ENCODE assay signal across 7 cellular contexts in the genomic region with DNA sequence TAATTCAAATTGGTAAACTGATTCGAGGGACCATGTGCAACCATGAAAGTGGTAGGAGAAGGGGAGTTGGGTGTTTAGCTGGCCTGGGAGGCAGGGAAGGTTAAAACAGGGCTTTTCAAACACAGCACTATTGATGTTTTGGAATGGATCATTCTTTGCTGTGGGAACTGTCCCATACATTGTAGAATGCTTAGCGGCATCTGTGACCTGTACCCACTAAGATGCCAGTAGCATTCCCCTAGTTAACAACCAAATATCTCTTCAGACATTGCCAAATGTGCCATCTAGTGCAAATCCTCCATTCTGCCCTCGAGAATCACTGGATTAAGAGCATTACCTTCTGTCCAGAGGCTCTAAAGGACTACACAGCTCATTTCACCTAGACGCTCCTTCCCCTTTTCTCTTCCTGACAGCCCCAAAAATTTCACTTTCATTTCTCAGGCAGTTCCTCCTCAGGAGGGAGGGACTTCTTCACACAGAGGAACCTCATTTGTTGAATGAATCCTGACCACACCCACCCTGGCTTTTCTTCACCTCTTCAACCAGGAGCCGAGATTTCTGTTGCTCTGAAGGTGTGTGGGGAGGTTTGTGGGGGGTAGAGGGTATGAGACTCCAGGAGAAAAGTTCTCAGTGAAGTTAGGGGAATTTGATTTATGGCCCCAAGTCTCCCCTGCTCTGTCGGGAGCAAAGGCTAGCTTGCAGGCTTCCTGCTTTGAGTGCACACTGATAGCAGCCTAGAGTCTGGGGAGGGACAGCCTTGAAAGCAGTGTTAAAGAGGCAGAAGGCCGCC. TPM values are rescaled to one million over a fixed set of nuclear protein-coding genes. Genes with fewer than 3 reads are reported as not detected.
DNase-seq lines count a peak whose midpoint lies in the region; ATAC-seq and TF ChIP-seq lines count a peak whose summit lies in the region.

A gene with protein sequence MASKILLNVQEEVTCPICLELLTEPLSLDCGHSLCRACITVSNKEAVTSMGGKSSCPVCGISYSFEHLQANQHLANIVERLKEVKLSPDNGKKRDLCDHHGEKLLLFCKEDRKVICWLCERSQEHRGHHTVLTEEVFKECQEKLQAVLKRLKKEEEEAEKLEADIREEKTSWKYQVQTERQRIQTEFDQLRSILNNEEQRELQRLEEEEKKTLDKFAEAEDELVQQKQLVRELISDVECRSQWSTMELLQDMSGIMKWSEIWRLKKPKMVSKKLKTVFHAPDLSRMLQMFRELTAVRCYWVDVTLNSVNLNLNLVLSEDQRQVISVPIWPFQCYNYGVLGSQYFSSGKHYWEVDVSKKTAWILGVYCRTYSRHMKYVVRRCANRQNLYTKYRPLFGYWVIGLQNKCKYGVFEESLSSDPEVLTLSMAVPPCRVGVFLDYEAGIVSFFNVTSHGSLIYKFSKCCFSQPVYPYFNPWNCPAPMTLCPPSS (plus strand): TSS at position 513 of the 790 bp plus-strand sequence. CDS start 7,331 bp downstream, outside the sequence.

- in situ Hi-C loops in transverse colon (cut with MboI; ENCODE audit: low pct_ligation_motif_present in 1 of 4, low pct_unique_long_range_greater_than_20kb in 1 of 4, low sequenced_read_pairs in 3 of 4): loop anchor here in 2 of 4 donors (25.0 kb wide), 1 partner anchor 188 kb away; a partner anchor contains a TSS

- H3K27me3 ChIP-seq in foreskin keratinocyte: no peaks in the 10 kb centered on the region
- no peaks in the 10 kb centered on the region for H3K27me3 ChIP-seq in transverse colon

- peak within 1 kb of the TSS; percentile 45 to 68 (median 46) for H3K4me3 ChIP-seq in transverse colon

- WGBS in transverse colon (ENCODE audit: low coverage in 1 of 2), 2 donors: 8 to 9% methylated on average over 4 to 7 of the region's 7 CpGs

- H3K36me3 ChIP-seq in transverse colon: no peaks in the 10 kb centered on the region

- no peak for TF ChIP-seq EP300 in transverse colon (IDR thresholded peaks at IDR 0.05; ENCODE audit: low read depth)

- peak; percentile 60 for TF ChIP-seq POLR2A in transverse colon (IDR thresholded peaks at IDR 0.05)

- DNase-seq in activated T-helper 9 cell treated with anti-CD3 and anti-CD28 coated beads, Interleukin-2, amount 50 U/mL, for 16 hours (ENCODE audit: low read depth): peak; percentile 20
- peak; percentile 76 to 83 for DNase-seq in foreskin keratinocyte
- DNase-seq in omental fat pad (ENCODE audit: low spot score): no peak
- peak; percentile 67 for DNase-seq in transverse colon

- H3K9me3 ChIP-seq in transverse colon: no peaks in the 10 kb centered on the region

- peaks cover 25% of the 10 kb centered on the region for H3K4me1 ChIP-seq in foreskin keratinocyte
- H3K4me1 ChIP-seq in transverse colon: peaks cover 24 to 40% (median 32%) of the 10 kb centered on the region in 4 donors

- H3K27ac ChIP-seq in foreskin keratinocyte (peak within 1 kb of the TSS; percentile 64), transverse colon (peak within 1 kb of the TSS; percentile 78 to 84 (median 78))

- TF ChIP-seq CTCF in foreskin keratinocyte (conservative IDR thresholded peaks at IDR 0.05): no peak
- no peak for TF ChIP-seq CTCF in omental fat pad (IDR thresholded peaks at IDR 0.05)
- TF ChIP-seq CTCF in transverse colon (IDR thresholded peaks at IDR 0.05): no peak

- intact Hi-C loops in transverse colon (cut with DNase I; ENCODE audit: low total_unique reads): no loop called here

- ATAC-seq in GM18870 (IDR thresholded peaks at IDR 0.05; ENCODE audit: unreplicated experiment) (peak; percentile 98), HG03039 (IDR thresholded peaks at IDR 0.05; ENCODE audit: unreplicated experiment) (peak; percentile 97), foreskin keratinocyte (peak; percentile 76), omental fat pad (ENCODE audit: low FRiP score) (peak; percentile 95)

TF ChIP-seq in PFSK-1, 5 proteins besides CTCF, POLR2A, EP300 and RAD21:
- TF ChIP-seq POLR2AphosphoS5 (IDR thresholded peaks at IDR 0.05; ENCODE audit: low read depth, low read length) (peak; percentile 33; the same call in 1 of the 2 replicates), FOXP2 (optimal IDR thresholded peaks at IDR 0.05; ENCODE audit: borderline replicate concordance, extremely low read depth, extremely low read length, insufficient read depth) (no peak)

RNA-seq across cellular contexts. Expression of the gene that starts here (rescaled TPM):
- polyA plus RNA-seq in PFSK-1 (2012; ENCODE audit: insufficient read length, low read depth): not detected
- total RNA-seq in foreskin keratinocyte: 6.8 and 8.1 TPM in 2 replicates
- 4.2 and 6.1 TPM in 2 replicates for polyA plus RNA-seq in foreskin keratinocyte
- total RNA-seq in omental fat pad: 1 to 10 TPM; 3.7 to 9.6 (median 6.6) TPM
- total RNA-seq in transverse colon: 1 to 10 TPM; 1.5 to 9.8 (median 7.1) TPM
